ENCODE assay signal across 20 cellular contexts in the genomic region with DNA sequence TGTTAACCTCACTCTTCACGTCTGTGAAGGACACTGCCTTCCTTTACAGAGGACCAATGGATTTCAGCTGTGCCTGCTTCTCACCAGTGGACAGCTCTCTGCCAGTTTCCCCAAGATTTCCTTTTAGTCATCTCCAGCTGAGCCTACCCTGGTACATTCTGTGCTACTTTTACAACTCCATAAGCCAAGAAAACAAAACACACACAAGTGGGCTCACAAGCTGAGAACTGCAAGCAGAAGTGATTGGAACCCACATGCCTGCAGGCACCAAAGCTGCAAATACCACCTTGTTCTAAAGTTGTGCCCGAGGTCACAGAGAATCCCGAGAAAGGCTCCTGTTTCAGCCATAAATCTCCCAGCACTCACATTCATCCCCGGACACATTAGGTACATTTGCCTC.
DNase-seq lines count a peak whose midpoint lies in the region; ATAC-seq and FAIRE-seq lines count a peak whose summit lies in the region.
"Had no signal": no experiment of that assay in that cellular context is flagged by ENCODE, and none has a peak within 500 bp of the region (broad histone marks: within the 10 kb centered on the region; RNA-seq: fewer than 3 reads in every experiment).

No MANE protein-coding gene starts in this region.

- no peak overlapping the region for H3K4me3 Mint-ChIP-seq in activated CD8-positive, alpha-beta memory T cell treated with anti-CD3 and anti-CD28 coated beads, Interleukin-2, amount 10 ng/mL, durations not matched to agents 7 days and 5 days
- H3K4me3 Mint-ChIP-seq: activated naive CD4-positive, alpha-beta T cell treated with anti-CD3 and anti-CD28 coated beads, Interleukin-2, amount 10 ng/mL, durations not matched to agents 7 days and 5 days; activated T-cell treated with anti-CD3 and anti-CD28 coated beads, Interleukin-2, amount 50 U/mL, for 72 hours; CD8-positive, alpha-beta T cell had no signal

- no peaks in the 10 kb centered on the region for H3K27me3 Mint-ChIP-seq in activated CD8-positive, alpha-beta memory T cell treated with anti-CD3 and anti-CD28 coated beads, Interleukin-2, amount 10 ng/mL, durations not matched to agents 7 days and 5 days
- H3K27me3 Mint-ChIP-seq: activated naive CD4-positive, alpha-beta T cell treated with anti-CD3 and anti-CD28 coated beads, Interleukin-2, amount 10 ng/mL, durations not matched to agents 7 days and 5 days had no signal

- CTCF ChIA-PET in activated CD8-positive, alpha-beta memory T cell treated with anti-CD3 and anti-CD28 coated beads, Interleukin-2, amount 10 ng/mL, durations not matched to agents 7 days and 5 days (lab: Charles Lee): no interaction called here

- no peak overlapping the region for H3K27ac Mint-ChIP-seq in activated CD8-positive, alpha-beta memory T cell treated with anti-CD3 and anti-CD28 coated beads, Interleukin-2, amount 10 ng/mL, durations not matched to agents 7 days and 5 days
- H3K27ac Mint-ChIP-seq: activated naive CD4-positive, alpha-beta T cell treated with anti-CD3 and anti-CD28 coated beads, Interleukin-2, amount 10 ng/mL, durations not matched to agents 7 days and 5 days; activated T-cell treated with anti-CD3 and anti-CD28 coated beads, Interleukin-2, amount 50 U/mL, for 72 hours; CD8-positive, alpha-beta T cell had no signal

- H3K9me3 Mint-ChIP-seq in activated CD8-positive, alpha-beta memory T cell treated with anti-CD3 and anti-CD28 coated beads, Interleukin-2, amount 10 ng/mL, durations not matched to agents 7 days and 5 days (ENCODE audit: low read depth): no peaks in the 10 kb centered on the region
- H3K9me3 Mint-ChIP-seq: activated naive CD4-positive, alpha-beta T cell treated with anti-CD3 and anti-CD28 coated beads, Interleukin-2, amount 10 ng/mL, durations not matched to agents 7 days and 5 days; activated T-cell treated with anti-CD3 and anti-CD28 coated beads, Interleukin-2, amount 50 U/mL, for 72 hours had no signal

- H3K27me3 ChIP-seq in layer of hippocampus (ENCODE audit: control insufficient read depth, insufficient read depth, low read length): no peaks in the 10 kb centered on the region
- H3K27me3 ChIP-seq: heart left ventricle had no signal

- H3K36me3 Mint-ChIP-seq in activated CD8-positive, alpha-beta memory T cell treated with anti-CD3 and anti-CD28 coated beads, Interleukin-2, amount 10 ng/mL, durations not matched to agents 7 days and 5 days: no peaks in the 10 kb centered on the region
- H3K36me3 Mint-ChIP-seq: activated naive CD4-positive, alpha-beta T cell treated with anti-CD3 and anti-CD28 coated beads, Interleukin-2, amount 10 ng/mL, durations not matched to agents 7 days and 5 days; CD8-positive, alpha-beta T cell had no signal

- DNase-seq in ELF-1 (ENCODE audit: low read depth, low spot score) (peak; percentile 42), skeletal muscle cell (ENCODE audit: low read depth) (peak; percentile 53), NCI-H2081 (lab: John Stamatoyannopoulos, UW) (no peak), HTR-8/SVneo (ENCODE audit: insufficient read length, low spot score) (no peak), NOMO-1 treated with DMSO at 0.1 percent for 48 hours (lab: John Stamatoyannopoulos, UW; ENCODE audit: unreplicated experiment) (no peak)
- DNase-seq in activated CD8-positive, alpha-beta memory T cell treated with anti-CD3 and anti-CD28 coated beads, Interleukin-2, amount 10 ng/mL, durations not matched to agents 7 days and 5 days: no peak
- DNase-seq: activated CD4-positive, alpha-beta T cell treated with anti-CD3 and anti-CD28 coated beads for 1 hour; activated CD8-positive, alpha-beta memory T cell treated with anti-CD3 and anti-CD28 coated beads for 24 hours; activated naive CD4-positive, alpha-beta T cell treated with anti-CD3 and anti-CD28 coated beads, Interleukin-2, amount 10 ng/mL, durations not matched to agents 7 days and 5 days; activated T-cell treated with anti-CD3 and anti-CD28 coated beads, Interleukin-2, amount 50 U/mL, for 72 hours; CD8-positive, alpha-beta T cell; DMS153; heart left ventricle; stimulated activated CD4-positive, alpha-beta T cell treated with anti-CD3 and anti-CD28 coated beads, Interleukin-2, amount 100 ng/mL, for 24 hours; stimulated activated naive CD4-positive, alpha-beta T cell; trophoblast cell had no signal

- ATAC-seq in activated CD8-positive, alpha-beta memory T cell treated with anti-CD3 and anti-CD28 coated beads, Interleukin-2, amount 10 ng/mL, durations not matched to agents 7 days and 5 days: no peak
- ATAC-seq: activated T-cell treated with anti-CD3 and anti-CD28 coated beads, Interleukin-2, amount 50 U/mL, for 72 hours; CD8-positive, alpha-beta T cell; heart left ventricle had no signal

- FAIRE-seq in HTR-8/SVneo (lab: Jason Lieb, UNC): no peak
- FAIRE-seq: GM12891, GM19239 had no signal

- no peaks in the 10 kb centered on the region for H3K4me1 Mint-ChIP-seq in activated CD8-positive, alpha-beta memory T cell treated with anti-CD3 and anti-CD28 coated beads, Interleukin-2, amount 10 ng/mL, durations not matched to agents 7 days and 5 days
- H3K4me1 Mint-ChIP-seq: activated naive CD4-positive, alpha-beta T cell treated with anti-CD3 and anti-CD28 coated beads, Interleukin-2, amount 10 ng/mL, durations not matched to agents 7 days and 5 days had no signal

- H3K27ac ChIP-seq in angular gyrus (ENCODE audit: low read depth, low read length) (peak overlapping the region; percentile 86), layer of hippocampus (ENCODE audit: low read depth, low read length) (peak overlapping the region; percentile 19)
- H3K27ac ChIP-seq: heart left ventricle had no signal

- no peak overlapping the region for H3K4me3 ChIP-seq in skeletal muscle cell (ENCODE audit: low read depth, low read length)
- H3K4me3 ChIP-seq: heart left ventricle had no signal

Comparison
In these comparisons a context has a peak if more than half of its experiments do, and no peak if none do; other contexts are left out.
1. DNase-seq: peak in ELF-1 (single experiment) and skeletal muscle cell (single experiment); none in activated CD8-positive, alpha-beta memory T cell treated with anti-CD3 and anti-CD28 coated beads, Interleukin-2, amount 10 ng/mL, durations not matched to agents 7 days and 5 days (single experiment), NCI-H2081 (0 of 2), HTR-8/SVneo (single experiment) and NOMO-1 treated with DMSO at 0.1 percent for 48 hours (single experiment).